In genomic region chr12:18165422-18165871, GRCh38 we compare ENCODE assay signal across 8 cellular contexts.
DNase-seq lines count a peak whose midpoint lies in the region; ATAC-seq and TF ChIP-seq lines count a peak whose summit lies in the region.

No MANE protein-coding gene starts in this region.

- intact Hi-C loops in OCI-LY7 (cut with micrococcal nuclease; ENCODE audit: unreplicated experiment) (no loop called here), lower leg skin (cut with DNase I; ENCODE audit: low total_unique reads) (no loop called here)

- WGBS in lower leg skin, 2 donors: 10 to 15% methylated on average over 2 of the region's 2 CpGs

- POLR2A ChIA-PET in OCI-LY7 (lab: Charles Lee): interaction anchor here (0.6 to 1.7 kb wide), 5 partner anchors 11 to 352 kb away, joined by 3 to 6 read pairs (median 3); no protein-coding TSS in a partner anchor

- ATAC-seq in GM19035 (IDR thresholded peaks at IDR 0.05; ENCODE audit: unreplicated experiment) (peak; percentile 99), HG03103 (IDR thresholded peaks at IDR 0.05; ENCODE audit: low read depth, unreplicated experiment) (peak; percentile 98), foreskin keratinocyte (peak; percentile 87)

- no peaks in the 10 kb centered on the region for H3K9me3 ChIP-seq in OCI-LY7 (ENCODE audit: low read length)

- H3K27me3 ChIP-seq in foreskin keratinocyte: no peaks in the 10 kb centered on the region

- H3K27ac ChIP-seq in OCI-LY7 (ENCODE audit: low read depth, low read length, poor library complexity, severe bottlenecking) (no peak overlapping the region), foreskin keratinocyte (peak overlapping the region; percentile 19)

- H3K4me3 ChIP-seq in OCI-LY7 (ENCODE audit: low read depth, low read length, poor library complexity, severe bottlenecking): no peak overlapping the region
- H3K4me3 ChIP-seq in lower leg skin (ENCODE audit: low read depth, poor library complexity, severe bottlenecking): no peak overlapping the region

- 0 out of 2 replicates have a peak overlapping the region, but pooled peaks have one; percentile 14 for H3K4me2 ChIP-seq in OCI-LY7 (ENCODE audit: low read length)

- no peaks in the 10 kb centered on the region for H3K36me3 ChIP-seq in OCI-LY7 (ENCODE audit: insufficient read depth, low read length)

- H4K20me1 ChIP-seq in OCI-LY7 (ENCODE audit: insufficient read depth, low read length): no peaks in the 10 kb centered on the region

- H3K9me2 ChIP-seq in OCI-LY7 (ENCODE audit: insufficient read depth, low read length): no peaks in the 10 kb centered on the region

- peak; percentile 19 for DNase-seq in COR-L47 (lab: John Stamatoyannopoulos, UW)
- peak; percentile 25 for DNase-seq in OCI-LY7 (ENCODE audit: low spot score)
- peak; percentile 39 to 61 for DNase-seq in foreskin keratinocyte
- DNase-seq in DMS114 treated with DMSO at 0.1 percent for 48 hours (lab: John Stamatoyannopoulos, UW; ENCODE audit: unreplicated experiment): no peak
- DNase-seq in lower leg skin (ENCODE audit: low spot score in 2 of 2): no peak
- DNase-seq in effector CD8-positive, alpha-beta T cell (lab: John Stamatoyannopoulos, UW): no peak

- H3K4me1 ChIP-seq in OCI-LY7 (ENCODE audit: insufficient read depth, low read length, poor library complexity, severe bottlenecking): no peaks in the 10 kb centered on the region
- no peaks in the 10 kb centered on the region for H3K4me1 ChIP-seq in foreskin keratinocyte

- no peak overlapping the region for H2AFZ ChIP-seq in OCI-LY7 (ENCODE audit: low read length)

- no peaks in the 10 kb centered on the region for H3K79me2 ChIP-seq in OCI-LY7 (ENCODE audit: insufficient read depth, low read depth, low read length)

- BruUV-seq in OCI-LY7 (replicated peaks; lab: Mats Ljungman, UMichigan): no TSS peak

- CTCF ChIA-PET in OCI-LY7 (lab: Charles Lee; ENCODE audit: unreplicated experiment): no interaction called here

- TF ChIP-seq CTCF in OCI-LY7 (conservative IDR thresholded peaks at IDR 0.05; ENCODE audit: low read length) (no peak), foreskin keratinocyte (conservative IDR thresholded peaks at IDR 0.05) (no peak), lower leg skin (IDR thresholded peaks at IDR 0.05) (no peak)

- TF ChIP-seq POLR2A in lower leg skin (IDR thresholded peaks at IDR 0.05): no peak

Comparison
In these comparisons a context has a peak if more than half of its experiments do, and no peak if none do; other contexts are left out.
1. DNase-seq: peak in COR-L47 (single experiment), OCI-LY7 (single experiment) and foreskin keratinocyte (2 of 2); none in DMS114 treated with DMSO at 0.1 percent for 48 hours (single experiment), lower leg skin (0 of 2) and effector CD8-positive, alpha-beta T cell (single experiment).
2. Peak in every context shown above with its lines, with median percentiles within 50 percentile points of each other: ATAC-seq.